ENCODE assay signal across 11 cellular contexts in genomic region chr14:92724516-92725340, GRCh38. TPM values are rescaled to one million over a fixed set of nuclear protein-coding genes. Genes with fewer than 3 reads are reported as not detected.
DNase-seq lines count a peak whose midpoint lies in the region; ATAC-seq and TF ChIP-seq lines count a peak whose summit lies in the region.
"Had no signal": no experiment of that assay in that cellular context is flagged by ENCODE, and none has a peak within 500 bp of the region (broad histone marks: within the 10 kb centered on the region; RNA-seq: fewer than 3 reads in every experiment).

No MANE protein-coding gene starts in this region.

- peak in 3 of 4 donors; percentile 9 to 98 (median 88) for TF ChIP-seq EP300 in upper lobe of left lung (IDR thresholded peaks at IDR 0.05)

- no peak for TF ChIP-seq CTCF in heart right ventricle (IDR thresholded peaks at IDR 0.05)
- no peak for TF ChIP-seq CTCF in upper lobe of left lung (IDR thresholded peaks at IDR 0.05)
- TF ChIP-seq CTCF in GM13976 (IDR thresholded peaks at IDR 0.05; ENCODE audit: borderline replicate concordance, control extremely low read depth, extremely low read depth, insufficient read depth, missing control alignments) = no peak

- peak overlapping the region in 1 of 10 donors; percentile 2 for H3K4me3 ChIP-seq in heart right ventricle
- no peak overlapping the region for H3K4me3 ChIP-seq in upper lobe of left lung

- intact Hi-C loops in heart right ventricle (cut with DNase I) = no loop called here

- in situ Hi-C loops in GM13976 (cut with MboI; ENCODE audit: low sequenced_read_pairs, unreplicated experiment) = no loop called here

- 50 to 64% methylated on average over 14 of the region's 14 CpGs for WGBS in heart right ventricle, 2 donors
- 67 to 70% methylated on average over 11 to 14 of the region's 14 CpGs for WGBS in upper lobe of left lung, 2 donors

- peak overlapping the region; percentile 0 to 85 (median 68) for H3K27ac ChIP-seq in heart right ventricle
- H3K27ac ChIP-seq in upper lobe of left lung = peak overlapping the region; percentile 79 to 94 (median 82)
- H3K27ac ChIP-seq: neutrophil had no signal

- H3K4me1 ChIP-seq in heart right ventricle (peaks cover 0 to 62% (median 39%) of the 10 kb centered on the region in 9 donors), upper lobe of left lung (peaks cover 28 to 50% (median 41%) of the 10 kb centered on the region in 4 donors)

- ATAC-seq in heart right ventricle (peak; percentile 39 to 89 (median 73)), upper lobe of left lung (ENCODE audit: low FRiP score in 2 of 2) (peak; percentile 32 to 65)

- peaks cover 0 to 4% (median 0%) of the 10 kb centered on the region in 11 donors for H3K9me3 ChIP-seq in heart right ventricle
- no peaks in the 10 kb centered on the region for H3K9me3 ChIP-seq in upper lobe of left lung
- H3K9me3 ChIP-seq: neutrophil had no signal

- no peaks in the 10 kb centered on the region for H3K27me3 ChIP-seq in heart right ventricle
- H3K27me3 ChIP-seq in upper lobe of left lung = no peaks in the 10 kb centered on the region

- DNase-seq in SIG-M5 treated with dmso at 0.1 percent for 504 hours (lab: John Stamatoyannopoulos, UW; ENCODE audit: unreplicated experiment) = peak; percentile 65
- DNase-seq in SIG-M5 (lab: John Stamatoyannopoulos, UW) = no peak
- DNase-seq in heart right ventricle = peak in 1 of 2 donors; percentile 45
- DNase-seq in myocyte (ENCODE audit: low read depth) = peak; percentile 13
- peak in 1 of 2 donors; percentile 82 for DNase-seq in upper lobe of left lung
- DNase-seq in DMS153 (lab: John Stamatoyannopoulos, UW) = no peak
- DNase-seq in stimulated activated CD8-positive, alpha-beta memory T cell treated with anti-CD3 and anti-CD28 coated beads, Interleukin-4, amount 100 ng/mL, for 48 hours = no peak
- DNase-seq in GM13976 (ENCODE audit: low spot score) = no peak
- DNase-seq: H9; stimulated activated CD4-positive, alpha-beta T cell treated with anti-CD3 and anti-CD28 coated beads, Interleukin-4, amount 100 ng/mL, for 1 hour had no signal

- peaks cover 0 to 21% (median 0%) of the 10 kb centered on the region in 9 donors for H3K36me3 ChIP-seq in heart right ventricle
- H3K36me3 ChIP-seq in upper lobe of left lung = peaks cover 0 to 2% (median 0%) of the 10 kb centered on the region in 4 donors
- H3K36me3 ChIP-seq: neutrophil had no signal

- peak in 1 of 4 donors; percentile 58 for TF ChIP-seq POLR2A in upper lobe of left lung (IDR thresholded peaks at IDR 0.05)

RNA-seq across cellular contexts. Expression of gene LGMN, which starts 23.7 kb away (rescaled TPM):
- 100 to 1,000 TPM in 5 of 10 donors, 10 to 100 TPM in 5; 82.2 to 211 (median 103) TPM for total RNA-seq in heart right ventricle
- 100 to 1,000 TPM in 1 of 2 donors, 10 to 100 TPM in 1; 92.4 to 125 TPM for polyA plus RNA-seq in heart right ventricle
- 29.6 and 31.6 TPM in 2 replicates for total RNA-seq in myocyte
- 25.8 TPM for polyA plus RNA-seq in myocyte (2012)
- 100 to 1,000 TPM in 3 of 6 donors, 10 to 100 TPM in 3; 53.4 to 222 (median 123) TPM for total RNA-seq in upper lobe of left lung

Comparison
In these comparisons a context has a peak if more than half of its experiments do, and no peak if none do; other contexts are left out.
1. DNase-seq: peak in SIG-M5 treated with dmso at 0.1 percent for 504 hours (single experiment) and myocyte (single experiment); none in SIG-M5 (single experiment), DMS153 (single experiment), stimulated activated CD8-positive, alpha-beta memory T cell treated with anti-CD3 and anti-CD28 coated beads, Interleukin-4, amount 100 ng/mL, for 48 hours (single experiment) and GM13976 (single experiment).